In genomic region chr6:40579101-40579500, GRCh38 we compare ENCODE assay signal across 8 cellular contexts. TPM values are rescaled to one million over a fixed set of nuclear protein-coding genes. Genes with fewer than 3 reads are reported as not detected.
"Had no signal": no experiment of that assay in that cellular context is flagged by ENCODE, and none has a peak within 500 bp of the region (broad histone marks: within the 10 kb centered on the region; RNA-seq: fewer than 3 reads in every experiment).

No MANE protein-coding gene starts in this region.

- DNase-seq: H9, HCEC 1CT, IMR-90 had no signal

- H3K4me3 Mint-ChIP-seq: GM23338, H9 had no signal

- FAIRE-seq: H1, H54, HTR-8/SVneo had no signal

- H3K27ac Mint-ChIP-seq: GM23338, H9 had no signal

- ATAC-seq: GM23338 had no signal

- H3K9me3 Mint-ChIP-seq: GM23338, H9 had no signal

- H3K4me3 ChIP-seq: GM23338 had no signal

RNA-seq across cellular contexts. Expression of gene LRFN2, which starts 8.1 kb away (rescaled TPM):
- total RNA-seq: HT-29, IMR-90 had no signal
- polyA plus RNA-seq: IMR-90 had no signal
